Comparison of ENCODE assay signal across 8 cellular contexts in genomic region chr2:106107509-106108131, GRCh38.
DNase-seq lines count a peak whose midpoint lies in the region; ATAC-seq lines count a peak whose summit lies in the region.

No MANE protein-coding gene starts in this region.

- ATAC-seq in GM19455 (IDR thresholded peaks at IDR 0.05; ENCODE audit: unreplicated experiment): peak; percentile 58
- ATAC-seq in HG03558 (IDR thresholded peaks at IDR 0.05; ENCODE audit: extremely low read depth, unreplicated experiment): peak; percentile 80

- H3K4me3 Mint-ChIP-seq in CD4-positive, alpha-beta memory T cell: no peak overlapping the region

- H3K4me3 ChIP-seq in CD4-positive, alpha-beta memory T cell (ENCODE audit: low read length in 2 of 2): no peak overlapping the region

- peak overlapping the region in 6 of 7 donors; percentile 42 to 88 (median 81) for H3K27ac Mint-ChIP-seq in CD4-positive, alpha-beta memory T cell

- peak in 2 of 5 donors; percentile 39 to 71 for DNase-seq in CD4-positive, alpha-beta memory T cell
- DNase-seq in dermis blood vessel endothelial cell (peak; percentile 39), cortex of kidney (lab: John Stamatoyannopoulos, UW) (no peak), NCI-H1417 (lab: John Stamatoyannopoulos, UW) (no peak), NOMO-1 (lab: John Stamatoyannopoulos, UW; ENCODE audit: unreplicated experiment in 2 of 2) (no peak), HPDE6-E6E7 (ENCODE audit: extremely low spot score) (no peak)

- H3K4me1 ChIP-seq in CD4-positive, alpha-beta memory T cell (ENCODE audit: insufficient read depth, low read length): peaks cover 13% of the 10 kb centered on the region

- H3K27ac ChIP-seq in CD4-positive, alpha-beta memory T cell (ENCODE audit: low read depth, low read length): peak overlapping the region; percentile 33

- POLR2A ChIA-PET in CD4-positive, alpha-beta memory T cell (lab: Charles Lee; ENCODE audit: partially characterized antibody): interaction anchor here (1.0 to 4.3 kb wide), 3 partner anchors 51 to 86 kb away, joined by 3 to 23 read pairs (median 5); no protein-coding TSS in a partner anchor

- peaks cover 51% of the 10 kb centered on the region for H3K36me3 ChIP-seq in CD4-positive, alpha-beta memory T cell (ENCODE audit: insufficient read depth, low read length)

- H3K9me3 ChIP-seq in CD4-positive, alpha-beta memory T cell (ENCODE audit: control insufficient read depth in 1 of 2, low read length in 2 of 2): no peaks in the 10 kb centered on the region

- H3K27me3 Mint-ChIP-seq in CD4-positive, alpha-beta memory T cell: no peaks in the 10 kb centered on the region

- CTCF ChIA-PET in CD4-positive, alpha-beta memory T cell (lab: Charles Lee; ENCODE audit: partially characterized antibody): interaction anchor here (1.3 to 9.4 kb wide), 3 partner anchors 52 to 86 kb away, joined by 3 to 65 read pairs (median 10); no protein-coding TSS in a partner anchor

- no peaks in the 10 kb centered on the region for H3K9me3 Mint-ChIP-seq in CD4-positive, alpha-beta memory T cell

- intact Hi-C loops in CD4-positive, alpha-beta memory T cell (cut with micrococcal nuclease): loop anchor here (1.0 to 5.0 kb wide), 3 partner anchors 365 to 475 kb away; no protein-coding TSS in a partner anchor

- no peaks in the 10 kb centered on the region for H3K27me3 ChIP-seq in CD4-positive, alpha-beta memory T cell (ENCODE audit: insufficient read depth, low read length)

- peaks cover 32 to 40% of the 10 kb centered on the region in 2 donors for H3K36me3 Mint-ChIP-seq in CD4-positive, alpha-beta memory T cell

- peaks cover 5 to 28% (median 14%) of the 10 kb centered on the region in 4 donors for H3K4me1 Mint-ChIP-seq in CD4-positive, alpha-beta memory T cell
